15 cellular contexts compared by ENCODE assay signal in genomic region chr1:58250587-58250948, GRCh38.
DNase-seq lines count a peak whose midpoint lies in the region; ATAC-seq and TF ChIP-seq lines count a peak whose summit lies in the region.
"Had no signal": no experiment of that assay in that cellular context is flagged by ENCODE, and none has a peak within 500 bp of the region (broad histone marks: within the 10 kb centered on the region; RNA-seq: fewer than 3 reads in every experiment).

No MANE protein-coding gene starts in this region.

- peaks cover 81% of the 10 kb centered on the region for H3K27me3 Mint-ChIP-seq in nephron (ENCODE audit: low read depth)
- peaks cover 45% of the 10 kb centered on the region for H3K27me3 Mint-ChIP-seq in stimulated activated memory B cell treated with anti-CD40 and anti-IgM and Interleukin-4, amounts not matched to agents 10 μg/mL and 1 μg/mL and 100 μg/mL, for 72 hours
- peaks cover 48% of the 10 kb centered on the region for H3K27me3 Mint-ChIP-seq in T-helper 2 cell treated with Interferon-gamma antibody and Interleukin-4, amounts not matched to agents 5 μg/mL and 100 μg/mL, for 36 hours (ENCODE audit: low read depth)

- TF ChIP-seq CTCF in heart right ventricle (IDR thresholded peaks at IDR 0.05) = no peak
- TF ChIP-seq CTCF in right atrium auricular region (IDR thresholded peaks at IDR 0.05) = no peak
- TF ChIP-seq CTCF in nephron (IDR thresholded peaks at IDR 0.05; ENCODE audit: unreplicated experiment in 3 of 3) = no peak
- no peak for TF ChIP-seq CTCF in upper lobe of right lung (IDR thresholded peaks at IDR 0.05)

- H3K27ac ChIP-seq in heart right ventricle (no peak overlapping the region), right atrium auricular region (no peak overlapping the region), ectodermal cell (ENCODE audit: insufficient read depth, low read depth, low read length, poor library complexity, severe bottlenecking) (no peak overlapping the region), upper lobe of right lung (no peak overlapping the region)
- H3K27ac ChIP-seq: epithelial cell of prostate, upper lobe of left lung had no signal

- peak overlapping the region in 8 of 10 donors; percentile 45 to 57 (median 50) for H3K4me3 ChIP-seq in heart right ventricle
- peak overlapping the region in 1 of 2 donors; percentile 51 for H3K4me3 ChIP-seq in right atrium auricular region
- H3K4me3 ChIP-seq in ectodermal cell (ENCODE audit: insufficient read depth, low read depth, low read length) = peak overlapping the region; percentile 75
- no peak overlapping the region for H3K4me3 ChIP-seq in upper lobe of right lung
- H3K4me3 ChIP-seq: GM12878 had no signal

- H3K4me1 Mint-ChIP-seq in nephron = peaks cover 10% of the 10 kb centered on the region
- H3K4me1 Mint-ChIP-seq in stimulated activated memory B cell treated with anti-CD40 and anti-IgM and Interleukin-4, amounts not matched to agents 10 μg/mL and 1 μg/mL and 100 μg/mL, for 72 hours = peaks cover 10% of the 10 kb centered on the region
- no peaks in the 10 kb centered on the region for H3K4me1 Mint-ChIP-seq in T-helper 2 cell treated with Interferon-gamma antibody and Interleukin-4, amounts not matched to agents 5 μg/mL and 100 μg/mL, for 36 hours (ENCODE audit: low read depth)

- H3K9me3 Mint-ChIP-seq in nephron = peaks cover 4% of the 10 kb centered on the region
- no peaks in the 10 kb centered on the region for H3K9me3 Mint-ChIP-seq in stimulated activated memory B cell treated with anti-CD40 and anti-IgM and Interleukin-4, amounts not matched to agents 10 μg/mL and 1 μg/mL and 100 μg/mL, for 72 hours
- H3K9me3 Mint-ChIP-seq in T-helper 2 cell treated with Interferon-gamma antibody and Interleukin-4, amounts not matched to agents 5 μg/mL and 100 μg/mL, for 36 hours = no peaks in the 10 kb centered on the region
- H3K9me3 Mint-ChIP-seq: activated naive CD4-positive, alpha-beta T cell treated with anti-CD3 and anti-CD28 coated beads, Interleukin-2, amount 10 ng/mL, durations not matched to agents 7 days and 5 days had no signal

- peak in 1 of 8 donors; percentile 30 for ATAC-seq in heart right ventricle
- ATAC-seq in upper lobe of right lung = peak; percentile 21
- ATAC-seq in stimulated activated memory B cell treated with anti-CD40 and anti-IgM and Interleukin-4, amounts not matched to agents 10 μg/mL and 1 μg/mL and 100 μg/mL, for 72 hours = no peak
- no peak for ATAC-seq in GM18867 (IDR thresholded peaks at IDR 0.05; ENCODE audit: unreplicated experiment)

- H3K27ac Mint-ChIP-seq in nephron = no peak overlapping the region
- H3K27ac Mint-ChIP-seq in stimulated activated memory B cell treated with anti-CD40 and anti-IgM and Interleukin-4, amounts not matched to agents 10 μg/mL and 1 μg/mL and 100 μg/mL, for 72 hours = no peak overlapping the region
- H3K27ac Mint-ChIP-seq in T-helper 2 cell treated with Interferon-gamma antibody and Interleukin-4, amounts not matched to agents 5 μg/mL and 100 μg/mL, for 36 hours = no peak overlapping the region
- H3K27ac Mint-ChIP-seq: activated B cell treated with CpG ODN at 0.5 μM for 24 hours; activated naive CD4-positive, alpha-beta T cell treated with anti-CD3 and anti-CD28 coated beads, Interleukin-2, amount 10 ng/mL, durations not matched to agents 7 days and 5 days; CD4-positive, alpha-beta memory T cell had no signal

- H3K27me3 ChIP-seq in heart right ventricle (peaks cover 0 to 49% (median 45%) of the 10 kb centered on the region in 7 donors), right atrium auricular region (no peaks in the 10 kb centered on the region), ectodermal cell (ENCODE audit: control insufficient read depth, insufficient read depth, low read length, poor library complexity, severe bottlenecking) (peaks cover 23% of the 10 kb centered on the region), upper lobe of right lung (peaks cover 44% of the 10 kb centered on the region)

- peak overlapping the region; percentile 77 to 87 (median 81) for H3K4me3 Mint-ChIP-seq in nephron
- no peak overlapping the region for H3K4me3 Mint-ChIP-seq in stimulated activated memory B cell treated with anti-CD40 and anti-IgM and Interleukin-4, amounts not matched to agents 10 μg/mL and 1 μg/mL and 100 μg/mL, for 72 hours
- no peak overlapping the region for H3K4me3 Mint-ChIP-seq in T-helper 2 cell treated with Interferon-gamma antibody and Interleukin-4, amounts not matched to agents 5 μg/mL and 100 μg/mL, for 36 hours

- 10 to 11% methylated on average over 9 of the region's 9 CpGs for WGBS in heart right ventricle, 2 donors
- 7% methylated on average over 9 of the region's 9 CpGs for WGBS in ectodermal cell, 2 experiments

- intact Hi-C loops in heart right ventricle (cut with DNase I) = no loop called here
- intact Hi-C loops in upper lobe of right lung (cut with DNase I) = no loop called here

- no peaks in the 10 kb centered on the region for H3K36me3 Mint-ChIP-seq in nephron (ENCODE audit: low read depth)
- peaks cover 5% of the 10 kb centered on the region for H3K36me3 Mint-ChIP-seq in stimulated activated memory B cell treated with anti-CD40 and anti-IgM and Interleukin-4, amounts not matched to agents 10 μg/mL and 1 μg/mL and 100 μg/mL, for 72 hours
- no peaks in the 10 kb centered on the region for H3K36me3 Mint-ChIP-seq in T-helper 2 cell treated with Interferon-gamma antibody and Interleukin-4, amounts not matched to agents 5 μg/mL and 100 μg/mL, for 36 hours (ENCODE audit: low read depth)
- H3K36me3 Mint-ChIP-seq: activated naive CD4-positive, alpha-beta T cell treated with anti-CD3 and anti-CD28 coated beads, Interleukin-2, amount 10 ng/mL, durations not matched to agents 7 days and 5 days; CD4-positive, alpha-beta memory T cell had no signal

- peaks cover 0 to 5% (median 0%) of the 10 kb centered on the region in 11 donors for H3K9me3 ChIP-seq in heart right ventricle
- no peaks in the 10 kb centered on the region for H3K9me3 ChIP-seq in right atrium auricular region
- no peaks in the 10 kb centered on the region for H3K9me3 ChIP-seq in ectodermal cell (ENCODE audit: control insufficient read depth, low read length)
- H3K9me3 ChIP-seq in upper lobe of right lung = no peaks in the 10 kb centered on the region
- H3K9me3 ChIP-seq: upper lobe of left lung had no signal

- no peaks in the 10 kb centered on the region for H3K36me3 ChIP-seq in heart right ventricle
- no peaks in the 10 kb centered on the region for H3K36me3 ChIP-seq in right atrium auricular region
- no peaks in the 10 kb centered on the region for H3K36me3 ChIP-seq in ectodermal cell (ENCODE audit: control insufficient read depth, insufficient read depth, low read length)
- H3K36me3 ChIP-seq in upper lobe of right lung = no peaks in the 10 kb centered on the region
- H3K36me3 ChIP-seq: upper lobe of left lung had no signal

- H3K4me1 ChIP-seq in heart right ventricle = peaks cover 0 to 33% (median 25%) of the 10 kb centered on the region in 9 donors
- H3K4me1 ChIP-seq in right atrium auricular region = peaks cover 0 to 28% of the 10 kb centered on the region in 2 donors
- peaks cover 13% of the 10 kb centered on the region for H3K4me1 ChIP-seq in ectodermal cell (ENCODE audit: control insufficient read depth, insufficient read depth, low read length)
- no peaks in the 10 kb centered on the region for H3K4me1 ChIP-seq in upper lobe of right lung

- DNase-seq in heart right ventricle (no peak), right atrium auricular region (ENCODE audit: low spot score) (no peak), upper lobe of right lung (no peak)
- DNase-seq in T-helper 2 cell treated with Interferon-gamma antibody and Interleukin-4, amounts not matched to agents 5 μg/mL and 100 μg/mL, for 36 hours (ENCODE audit: low spot score) = no peak
- DNase-seq: activated B cell treated with CpG ODN at 0.5 μM for 24 hours; activated CD8-positive, alpha-beta memory T cell treated with anti-CD3 and anti-CD28 coated beads, Interleukin-2, amount 50 U/mL, for 4 hours; CD4-positive, alpha-beta memory T cell had no signal

Comparison
In these comparisons a context has a peak if more than half of its experiments do, and no peak if none do; other contexts are left out.
1. H3K4me3 Mint-ChIP-seq: peak in nephron (3 of 3); none in stimulated activated memory B cell treated with anti-CD40 and anti-IgM and Interleukin-4, amounts not matched to agents 10 μg/mL and 1 μg/mL and 100 μg/mL, for 72 hours (single experiment) and T-helper 2 cell treated with Interferon-gamma antibody and Interleukin-4, amounts not matched to agents 5 μg/mL and 100 μg/mL, for 36 hours (single experiment).